In the genomic region with DNA sequence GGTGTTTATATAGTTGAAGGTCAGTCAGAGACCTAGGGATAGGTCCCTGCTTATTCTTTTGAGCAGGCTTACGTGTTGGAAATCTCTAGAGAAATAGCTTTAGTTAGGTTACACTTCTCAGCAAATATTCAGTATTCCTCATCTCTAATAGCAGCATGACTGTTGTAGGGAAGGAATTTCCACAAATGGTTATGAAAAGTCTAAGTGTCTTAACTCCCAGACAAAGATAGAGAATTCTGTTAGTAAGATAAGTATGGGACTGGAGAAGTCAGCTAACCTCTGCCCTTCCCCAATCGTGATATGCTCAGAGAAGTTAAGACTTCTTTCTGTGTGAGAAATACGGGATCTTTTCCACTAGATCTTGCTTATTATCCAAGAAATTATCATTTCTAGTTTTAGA, we compare ENCODE assay signal across 1 cellular context.
TF ChIP-seq lines count a peak whose summit lies in the region.

No MANE protein-coding gene starts in this region.

TF ChIP-seq in endothelial cell of umbilical vein, 7 proteins besides CTCF, POLR2A, EP300 and RAD21:
- TF ChIP-seq MAX (IDR thresholded peaks at IDR 0.05; ENCODE audit: insufficient read depth, insufficient read length) (no peak), GATA2 (IDR thresholded peaks at IDR 0.05; ENCODE audit: insufficient read depth, insufficient read length, low read depth, low read length) (no peak), FOS (IDR thresholded peaks at IDR 0.05; ENCODE audit: borderline replicate concordance, insufficient read depth, low read length) (no peak)
